Comparison of ENCODE assay signal across 17 cellular contexts in genomic region chr7:116783666-116784318, GRCh38.
"Had no signal": no experiment of that assay in that cellular context is flagged by ENCODE, and none has a peak within 500 bp of the region (broad histone marks: within the 10 kb centered on the region; RNA-seq: fewer than 3 reads in every experiment).

No MANE protein-coding gene starts in this region.

- H3K4me3 ChIP-seq: dorsolateral prefrontal cortex, heart left ventricle, left lung, lower lobe of right lung, testis, tibial nerve had no signal

- H3K9me3 ChIP-seq: heart left ventricle, left lung, lower lobe of right lung, neutrophil, testis, tibial nerve had no signal

- ATAC-seq: heart left ventricle; left lung; lower lobe of right lung; naive thymus-derived CD8-positive, alpha-beta T cell; sciatic nerve; stimulated activated naive B cell treated with anti-CD40 and anti-IgM and Interleukin-4, amounts not matched to agents 10 μg/mL and 1 μg/mL and 100 μg/mL, for 72 hours; stimulated activated naive CD8-positive, alpha-beta T cell treated with anti-CD3 and anti-CD28 coated beads, Interleukin-15, amount 100 ng/mL, for 72 hours had no signal

- H3K27me3 ChIP-seq: heart left ventricle, left lung, neutrophil, testis, tibial nerve had no signal

- DNase-seq: cortex of kidney; dorsolateral prefrontal cortex; effector CD8-positive, alpha-beta T cell; heart left ventricle; hippocampal formation; left lung; lower lobe of right lung; naive thymus-derived CD8-positive, alpha-beta T cell; posterior cingulate gyrus; stimulated activated CD4-positive, alpha-beta T cell treated with anti-CD3 and anti-CD28 coated beads, Interleukin-2, amount 100 ng/mL, for 24 hours; stimulated activated CD4-positive, alpha-beta T cell treated with anti-CD3 and anti-CD28 coated beads, Interleukin-4, amount 100 ng/mL, for 4 hours; stimulated activated naive B cell treated with anti-CD40 and anti-IgM and Interleukin-4, amounts not matched to agents 10 μg/mL and 1 μg/mL and 100 μg/mL, for 72 hours; stimulated activated naive CD8-positive, alpha-beta T cell treated with anti-CD3 and anti-CD28 coated beads, Interleukin-15, amount 100 ng/mL, for 72 hours; testis had no signal

- H3K4me1 ChIP-seq: testis had no signal

- H3K27ac ChIP-seq: dorsolateral prefrontal cortex, heart left ventricle, left lung, lower lobe of right lung, neutrophil, testis had no signal

- H3K36me3 ChIP-seq: neutrophil had no signal
